Comparison of ENCODE assay signal across 1 cellular context in genomic region chr3:195162033-195162669, GRCh38.
A peak's percentile ranks its signal among the peaks of the same experiment; 100 is the strongest.
TF ChIP-seq lines count a peak whose summit lies in the region.

No MANE protein-coding gene starts in this region.

TF ChIP-seq in HepG2, 621 proteins besides CTCF, POLR2A, EP300 and RAD21 (continued from another document and continues in another):
- TF ChIP-seq ZNF574 (CRISPR knock-in tag; IDR thresholded peaks at IDR 0.05): peak; percentile 72
- 0 out of 2 replicates have a peak, but pooled peaks have one; percentile 11 for TF ChIP-seq ZSCAN25 (CRISPR knock-in tag; IDR thresholded peaks at IDR 0.05)
- TF ChIP-seq ARID5B (CRISPR knock-in tag; IDR thresholded peaks at IDR 0.05): peak; percentile 93
- TF ChIP-seq THAP9 (CRISPR knock-in tag; IDR thresholded peaks at IDR 0.05; ENCODE audit: borderline replicate concordance): peak; percentile 67; the same call in 1 of the 2 replicates
- no peak for TF ChIP-seq ZNF275 (CRISPR knock-in tag; IDR thresholded peaks at IDR 0.05; ENCODE audit: borderline replicate concordance)
- TF ChIP-seq ZSCAN22 (CRISPR knock-in tag; IDR thresholded peaks at IDR 0.05): no peak
- TF ChIP-seq RXRB (CRISPR knock-in tag; IDR thresholded peaks at IDR 0.05; ENCODE audit: borderline replicate concordance): peak; percentile 92
- TF ChIP-seq ZSCAN20 (CRISPR knock-in tag; IDR thresholded peaks at IDR 0.05; ENCODE audit: borderline replicate concordance): no peak
- TF ChIP-seq HMGXB3 (CRISPR knock-in tag; IDR thresholded peaks at IDR 0.05; ENCODE audit: borderline replicate concordance): peak; percentile 77; the same call in 1 of the 2 replicates
- no peak for TF ChIP-seq TAF15 (IDR thresholded peaks at IDR 0.05; ENCODE audit: low read depth, low read length, poor library complexity, severe bottlenecking)
- TF ChIP-seq ZNF232 (CRISPR knock-in tag; IDR thresholded peaks at IDR 0.05; ENCODE audit: borderline replicate concordance): peak; percentile 85; the same call in 1 of the 2 replicates
- TF ChIP-seq NFYC (CRISPR knock-in tag; IDR thresholded peaks at IDR 0.05): peak; percentile 14; the same call in 1 of the 2 replicates
- TF ChIP-seq ARID3A (IDR thresholded peaks at IDR 0.05; ENCODE audit: low read depth, low read length): peak; percentile 33; the same call in 1 of the 2 replicates
- peak; percentile 66 for TF ChIP-seq ZNF639 (CRISPR knock-in tag; conservative IDR thresholded peaks at IDR 0.05)
- TF ChIP-seq PHF5A (CRISPR knock-in tag; IDR thresholded peaks at IDR 0.05; ENCODE audit: low read depth, unreplicated experiment): peak; percentile 91
- peak; percentile 81; the same call in 1 of the 2 replicates for TF ChIP-seq ZNF501 (CRISPR knock-in tag; IDR thresholded peaks at IDR 0.05)
- TF ChIP-seq MED13 (CRISPR knock-in tag; IDR thresholded peaks at IDR 0.05): peak; percentile 95
- no peak for TF ChIP-seq HNRNPH1 (optimal IDR thresholded peaks at IDR 0.05; ENCODE audit: low read depth, low read length)
- TF ChIP-seq GPN1 (CRISPR knock-in tag; IDR thresholded peaks at IDR 0.05; ENCODE audit: borderline replicate concordance): no peak
- peak; percentile 55 for TF ChIP-seq KLF12 (CRISPR knock-in tag; IDR thresholded peaks at IDR 0.05; ENCODE audit: borderline replicate concordance)
- TF ChIP-seq ZNF235 (CRISPR knock-in tag; IDR thresholded peaks at IDR 0.05; ENCODE audit: borderline replicate concordance): no peak
- TF ChIP-seq MBNL3 (CRISPR knock-in tag; conservative IDR thresholded peaks at IDR 0.05): no peak
- no peak for TF ChIP-seq ZNF562 (CRISPR knock-in tag; IDR thresholded peaks at IDR 0.05; ENCODE audit: borderline replicate concordance)
- peak; percentile 69; the same call in 1 of the 2 replicates for TF ChIP-seq ZFP90 (CRISPR knock-in tag; IDR thresholded peaks at IDR 0.05; ENCODE audit: borderline replicate concordance)
- no peak for TF ChIP-seq U2AF2 (IDR thresholded peaks at IDR 0.05; ENCODE audit: low read depth, low read length)
- TF ChIP-seq ZNF790 (CRISPR knock-in tag; IDR thresholded peaks at IDR 0.05; ENCODE audit: borderline replicate concordance): 0 out of 2 replicates have a peak, but pooled peaks have one; percentile 16
- 0 out of 2 replicates have a peak, but pooled peaks have one; percentile 53 for TF ChIP-seq ARNT2 (CRISPR knock-in tag; IDR thresholded peaks at IDR 0.05; ENCODE audit: low read depth)
- TF ChIP-seq ZNF552 (CRISPR knock-in tag; IDR thresholded peaks at IDR 0.05; ENCODE audit: borderline replicate concordance): peak; percentile 41; the same call in 1 of the 2 replicates
- peak; percentile 71; the same call in 1 of the 2 replicates for TF ChIP-seq ZNF607 (CRISPR knock-in tag; IDR thresholded peaks at IDR 0.05; ENCODE audit: borderline replicate concordance)
- no peak for TF ChIP-seq ISX (CRISPR knock-in tag; conservative IDR thresholded peaks at IDR 0.05)
- peak; percentile 95 for TF ChIP-seq ZFY (CRISPR knock-in tag; IDR thresholded peaks at IDR 0.05)
- 0 out of 2 replicates have a peak, but pooled peaks have one; percentile 35 for TF ChIP-seq ZNF768 (CRISPR knock-in tag; IDR thresholded peaks at IDR 0.05)
- TF ChIP-seq MXD3 (CRISPR knock-in tag; IDR thresholded peaks at IDR 0.05): 0 out of 2 replicates have a peak, but pooled peaks have one; percentile 63
- TF ChIP-seq GLMP (CRISPR knock-in tag; IDR thresholded peaks at IDR 0.05; ENCODE audit: borderline replicate concordance): no peak
- TF ChIP-seq ZNF75D (CRISPR knock-in tag; IDR thresholded peaks at IDR 0.05; ENCODE audit: borderline replicate concordance): no peak
- TF ChIP-seq RBFOX2 (IDR thresholded peaks at IDR 0.05; ENCODE audit: low read depth, low read length): 0 out of 2 replicates have a peak, but pooled peaks have one; percentile 4
- TF ChIP-seq ISL2 (CRISPR knock-in tag; IDR thresholded peaks at IDR 0.05): peak; percentile 87
- no peak for TF ChIP-seq WIZ (CRISPR knock-in tag; IDR thresholded peaks at IDR 0.05)
- no peak for TF ChIP-seq MTF2 (CRISPR knock-in tag; IDR thresholded peaks at IDR 0.05; ENCODE audit: borderline replicate concordance)
- TF ChIP-seq AGO1 (IDR thresholded peaks at IDR 0.05; ENCODE audit: low read depth, low read length, poor library complexity, severe bottlenecking): no peak
- no peak for TF ChIP-seq ZNF543 (CRISPR knock-in tag; IDR thresholded peaks at IDR 0.05)
